Comparison of ENCODE assay signal across 8 cellular contexts in genomic region chr17:57999496-58000017, GRCh38. TPM values are rescaled to one million over a fixed set of nuclear protein-coding genes. Genes with fewer than 3 reads are reported as not detected.
A peak's percentile ranks its signal among the peaks of the same experiment; 100 is the strongest.
DNase-seq lines count a peak whose midpoint lies in the region; ATAC-seq and TF ChIP-seq lines count a peak whose summit lies in the region.

No MANE protein-coding gene starts in this region.

- 0 out of 2 replicates have a peak overlapping the region, but pooled peaks have one; percentile 15 for H3K4me2 ChIP-seq in BLaER1

- peaks cover 65% of the 10 kb centered on the region for H3K36me3 ChIP-seq in BLaER1

- peaks cover 72% of the 10 kb centered on the region for H4K20me1 ChIP-seq in BLaER1

- DNase-seq in NCI-H1436 (lab: John Stamatoyannopoulos, UW), result peak; percentile 78
- peak; percentile 43 to 70 for DNase-seq in SW 1271 (lab: John Stamatoyannopoulos, UW)
- DNase-seq in HuH-7.5 (ENCODE audit: low spot score), result no peak

- no peak overlapping the region for H3K27ac ChIP-seq in BLaER1

- no peaks in the 10 kb centered on the region for H3K9me3 ChIP-seq in BLaER1

- H3K4me3 ChIP-seq in BLaER1, result no peak overlapping the region

- H3K9ac ChIP-seq in BLaER1, result no peak overlapping the region

- H3K36me3 Mint-ChIP-seq in nephron (ENCODE audit: low read depth), result peaks cover 53% of the 10 kb centered on the region

- no peak overlapping the region for H3K4me3 Mint-ChIP-seq in nephron

- ATAC-seq in GM18909 (IDR thresholded peaks at IDR 0.05; ENCODE audit: poor library complexity, unreplicated experiment) (peak; percentile 55), esophagus mucosa (peak; percentile 76), GM21360 (IDR thresholded peaks at IDR 0.05; ENCODE audit: unreplicated experiment) (no peak)

- peaks cover 62% of the 10 kb centered on the region for H3K4me1 ChIP-seq in BLaER1

- H3K27me3 Mint-ChIP-seq in nephron (ENCODE audit: low read depth), result no peaks in the 10 kb centered on the region

- peak; percentile 82 to 89 (median 83) for TF ChIP-seq CTCF in nephron (IDR thresholded peaks at IDR 0.05; ENCODE audit: unreplicated experiment in 3 of 3)

- peak overlapping the region; percentile 23 to 38 (median 34) for H3K27ac Mint-ChIP-seq in nephron

- no peaks in the 10 kb centered on the region for H3K9me3 Mint-ChIP-seq in nephron

- peaks cover 37% of the 10 kb centered on the region for H3K4me1 Mint-ChIP-seq in nephron

- no peaks in the 10 kb centered on the region for H3K27me3 ChIP-seq in BLaER1

RNA-seq across cellular contexts. Expression of gene SRSF1, which starts 7.5 kb away (rescaled TPM):
- 129 TPM for total RNA-seq in esophagus mucosa

RNA-seq across cellular contexts. Expression of gene VEZF1, which starts 11.5 kb away (rescaled TPM):
- total RNA-seq in esophagus mucosa, result 22.2 TPM

RNA-seq across cellular contexts. Expression of gene CUEDC1, which starts 44.3 kb away (rescaled TPM):
- 23.8 TPM for total RNA-seq in esophagus mucosa
